19 cellular contexts compared by ENCODE assay signal in genomic region chr12:14810167-14810952, GRCh38. TPM values are rescaled to one million over a fixed set of nuclear protein-coding genes. Genes with fewer than 3 reads are reported as not detected.
DNase-seq lines count a peak whose midpoint lies in the region; ATAC-seq, FAIRE-seq and TF ChIP-seq lines count a peak whose summit lies in the region.
"Had no signal": no experiment of that assay in that cellular context is flagged by ENCODE, and none has a peak within 500 bp of the region (broad histone marks: within the 10 kb centered on the region; RNA-seq: fewer than 3 reads in every experiment).

No MANE protein-coding gene starts in this region.

- H4K8ac ChIP-seq in mesenchymal stem cell (ENCODE audit: low read length), result no peak overlapping the region

- H3K4me3 ChIP-seq in lower lobe of right lung, result no peak overlapping the region
- H3K4me3 ChIP-seq in mesenchymal stem cell (ENCODE audit: insufficient read depth in 1 of 2, low read depth in 1 of 2, low read length in 2 of 2), result no peak overlapping the region
- H3K4me3 ChIP-seq: SJSA1 had no signal

- no peak overlapping the region for H2BK120ac ChIP-seq in mesenchymal stem cell (ENCODE audit: low read depth, low read length)

- H3K4me1 Mint-ChIP-seq in stimulated activated naive CD8-positive, alpha-beta T cell treated with anti-CD3 and anti-CD28 coated beads, Interleukin-15, amount 100 ng/mL, for 72 hours, result peaks cover 22% of the 10 kb centered on the region
- H3K4me1 Mint-ChIP-seq in activated B cell treated with CpG ODN at 0.5 μM for 24 hours, result peaks cover 20% of the 10 kb centered on the region

- H3K18ac ChIP-seq in mesenchymal stem cell (ENCODE audit: low read depth in 1 of 2, low read length in 2 of 2), result no peak overlapping the region

- H3K4me1 ChIP-seq in lower lobe of right lung (peaks cover 11% of the 10 kb centered on the region), mesenchymal stem cell (ENCODE audit: control insufficient read depth, insufficient read depth, low read depth, low read length) (no peaks in the 10 kb centered on the region)
- H3K4me1 ChIP-seq: SJSA1 had no signal

- H3K9me3 ChIP-seq in lower lobe of right lung (no peaks in the 10 kb centered on the region), mesenchymal stem cell (ENCODE audit: control insufficient read depth, low read length) (no peaks in the 10 kb centered on the region)
- H3K9me3 ChIP-seq: SJSA1 had no signal

- no peak overlapping the region for H3K23ac ChIP-seq in mesenchymal stem cell (ENCODE audit: low read length in 2 of 2)

- H2BK12ac ChIP-seq in mesenchymal stem cell (ENCODE audit: low read length in 2 of 2), result no peak overlapping the region

- POLR2A ChIA-PET in activated B cell treated with CpG ODN at 0.5 μM for 24 hours (lab: Charles Lee), result interaction anchor here (0.6 to 1.6 kb wide), 3 partner anchors 36 to 39 kb away, joined by 3 to 6 read pairs (median 6); a partner anchor contains a TSS

- no peak overlapping the region for H3K14ac ChIP-seq in mesenchymal stem cell (ENCODE audit: low read length in 2 of 2)

- no peak for TF ChIP-seq POLR2A in H54 (IDR thresholded peaks at IDR 0.05; ENCODE audit: low read depth, low read length)

- no peak overlapping the region for H3K27ac Mint-ChIP-seq in stimulated activated naive CD8-positive, alpha-beta T cell treated with anti-CD3 and anti-CD28 coated beads, Interleukin-15, amount 100 ng/mL, for 72 hours
- H3K27ac Mint-ChIP-seq in activated B cell treated with CpG ODN at 0.5 μM for 24 hours, result peak overlapping the region; percentile 42
- H3K27ac Mint-ChIP-seq: HFFc6 had no signal

- 79% methylated on average over 2 of the region's 5 CpGs for WGBS in mesenchymal stem cell

- no peak overlapping the region for H3K27ac ChIP-seq in lower lobe of right lung
- no peak overlapping the region for H3K27ac ChIP-seq in substantia nigra (ENCODE audit: low read depth, low read length, poor library complexity, severe bottlenecking)
- no peak overlapping the region for H3K27ac ChIP-seq in mesenchymal stem cell (ENCODE audit: low read length, poor library complexity, severe bottlenecking)
- H3K27ac ChIP-seq: RWPE1, SJSA1 had no signal

- no peak overlapping the region for H2AFZ ChIP-seq in mesenchymal stem cell (ENCODE audit: low read depth, low read length)

- H3K9me3 Mint-ChIP-seq in stimulated activated naive CD8-positive, alpha-beta T cell treated with anti-CD3 and anti-CD28 coated beads, Interleukin-15, amount 100 ng/mL, for 72 hours, result no peaks in the 10 kb centered on the region
- no peaks in the 10 kb centered on the region for H3K9me3 Mint-ChIP-seq in activated B cell treated with CpG ODN at 0.5 μM for 24 hours
- H3K9me3 Mint-ChIP-seq: CD8-positive, alpha-beta memory T cell; HFFc6 had no signal

- DNase-seq in stimulated activated naive CD8-positive, alpha-beta T cell treated with anti-CD3 and anti-CD28 coated beads, Interleukin-15, Interleukin-2, amounts not matched to agents 100 U/mL and 50 U/mL, for 24 hours, result no peak
- DNase-seq in stimulated activated naive CD8-positive, alpha-beta T cell treated with anti-CD3 and anti-CD28 coated beads, Interleukin-15, amount 100 ng/mL, for 72 hours, result no peak
- DNase-seq in activated B cell treated with CpG ODN at 0.5 μM for 24 hours (no peak), lower lobe of right lung (no peak), substantia nigra (lab: John Stamatoyannopoulos, UW) (no peak), mesenchymal stem cell (no peak), H54 (ENCODE audit: insufficient read length, low spot score) (no peak)
- no peak for DNase-seq in activated CD8-positive, alpha-beta memory T cell treated with anti-CD3 and anti-CD28 coated beads, Interleukin-2, amount 50 U/mL, for 4 hours
- DNase-seq: CD8-positive, alpha-beta memory T cell; GOT3; KG1; NCI-H187 treated with DMSO at 0.1 percent for 48 hours; NK-92 treated with Interleukin-12 subunit alpha and Interleukin-12 subunit beta, amount 100 ng/mL, for 24 hours had no signal

- CTCF ChIA-PET in activated B cell treated with CpG ODN at 0.5 μM for 24 hours (lab: Charles Lee), result interaction anchor here (1.0 to 2.5 kb wide), 2 partner anchors 87 to 186 kb away, joined by 3 to 13 read pairs; no protein-coding TSS in a partner anchor

- ATAC-seq in stimulated activated naive CD8-positive, alpha-beta T cell treated with anti-CD3 and anti-CD28 coated beads, Interleukin-15, Interleukin-2, amounts not matched to agents 100 U/mL and 50 U/mL, for 24 hours, result peak; percentile 59
- ATAC-seq in stimulated activated naive CD8-positive, alpha-beta T cell treated with anti-CD3 and anti-CD28 coated beads, Interleukin-15, amount 100 ng/mL, for 72 hours, result no peak
- ATAC-seq in activated B cell treated with CpG ODN at 0.5 μM for 24 hours (ENCODE audit: low read depth) (no peak), lower lobe of right lung (peak; percentile 83 to 94)

- FAIRE-seq in H54 (lab: Jason Lieb, UNC), result no peak

- intact Hi-C loops in activated B cell treated with CpG ODN at 0.5 μM for 24 hours (cut with micrococcal nuclease), result no loop called here
- intact Hi-C loops in lower lobe of right lung (cut with DNase I), result no loop called here

- no peaks in the 10 kb centered on the region for H3K36me3 Mint-ChIP-seq in activated B cell treated with CpG ODN at 0.5 μM for 24 hours (ENCODE audit: low read depth)

- H3K79me1 ChIP-seq in mesenchymal stem cell (replicated peaks; ENCODE audit: low read length, poor library complexity, severe bottlenecking), result peaks cover 2% of the 10 kb centered on the region

- H3K36me3 ChIP-seq in lower lobe of right lung, result no peaks in the 10 kb centered on the region
- no peaks in the 10 kb centered on the region for H3K36me3 ChIP-seq in mesenchymal stem cell (ENCODE audit: control insufficient read depth in 1 of 2, insufficient read depth in 2 of 2, low read depth in 1 of 2, low read length in 2 of 2)
- H3K36me3 ChIP-seq: SJSA1 had no signal

- H2BK15ac ChIP-seq in mesenchymal stem cell (ENCODE audit: low read depth, poor library complexity, severe bottlenecking), result no peak overlapping the region

- no peak overlapping the region for H2AK5ac ChIP-seq in mesenchymal stem cell (ENCODE audit: low read length, severe bottlenecking)

- no peak overlapping the region for H3K4ac ChIP-seq in mesenchymal stem cell (ENCODE audit: low read depth in 1 of 2, low read length in 2 of 2)

- TF ChIP-seq CTCF in activated B cell treated with CpG ODN at 0.5 μM for 24 hours (IDR thresholded peaks at IDR 0.05), result no peak
- no peak for TF ChIP-seq CTCF in lower lobe of right lung (IDR thresholded peaks at IDR 0.05)

- H3K27me3 ChIP-seq in lower lobe of right lung (ENCODE audit: low read depth), result no peaks in the 10 kb centered on the region
- H3K27me3 ChIP-seq in mesenchymal stem cell (ENCODE audit: control insufficient read depth in 1 of 2, insufficient read depth in 1 of 2, low read length in 2 of 2), result no peaks in the 10 kb centered on the region
- H3K27me3 ChIP-seq: SJSA1 had no signal

- H3K4me2 ChIP-seq in mesenchymal stem cell (ENCODE audit: low read length, poor library complexity, severe bottlenecking), result no peak overlapping the region

- H4K91ac ChIP-seq in mesenchymal stem cell (ENCODE audit: low read length), result no peak overlapping the region

- no peak overlapping the region for H3K9ac ChIP-seq in mesenchymal stem cell (ENCODE audit: low read length)

- H2BK5ac ChIP-seq in mesenchymal stem cell (ENCODE audit: low read depth, low read length, poor library complexity, severe bottlenecking), result no peak overlapping the region

- H3K27me3 Mint-ChIP-seq in stimulated activated naive CD8-positive, alpha-beta T cell treated with anti-CD3 and anti-CD28 coated beads, Interleukin-15, amount 100 ng/mL, for 72 hours, result no peaks in the 10 kb centered on the region
- H3K27me3 Mint-ChIP-seq in activated B cell treated with CpG ODN at 0.5 μM for 24 hours, result no peaks in the 10 kb centered on the region
- H3K27me3 Mint-ChIP-seq: CD8-positive, alpha-beta memory T cell had no signal

- no peak overlapping the region for H3K4me3 Mint-ChIP-seq in stimulated activated naive CD8-positive, alpha-beta T cell treated with anti-CD3 and anti-CD28 coated beads, Interleukin-15, amount 100 ng/mL, for 72 hours
- peak overlapping the region; percentile 13 for H3K4me3 Mint-ChIP-seq in activated B cell treated with CpG ODN at 0.5 μM for 24 hours
- H3K4me3 Mint-ChIP-seq: HFFc6 had no signal

RNA-seq across cellular contexts. Expression of gene SMCO3, which starts 3.6 kb away (rescaled TPM):
- total RNA-seq in activated B cell treated with CpG ODN at 0.5 μM for 24 hours (not detected in 2 replicates), lower lobe of right lung (0.68 TPM)
- 0.26 TPM for polyA plus RNA-seq in mesenchymal stem cell (2013, experiment 1 of 2)
- 0.19 TPM for polyA plus RNA-seq in mesenchymal stem cell (2013, experiment 2 of 2)
- total RNA-seq: CD8-positive, alpha-beta memory T cell; MCF 10A had no signal
- polyA plus RNA-seq: CD8-positive, alpha-beta memory T cell had no signal

RNA-seq across cellular contexts. Expression of gene C12orf60, which starts 6.9 kb away (rescaled TPM):
- total RNA-seq in activated B cell treated with CpG ODN at 0.5 μM for 24 hours, result 0.64 and 0.69 TPM in 2 replicates
- total RNA-seq in lower lobe of right lung, result 0.77 TPM
- 1.8 TPM for polyA plus RNA-seq in mesenchymal stem cell (2013, experiment 1 of 2)
- polyA plus RNA-seq in mesenchymal stem cell (2013, experiment 2 of 2), result 1.4 TPM

RNA-seq across cellular contexts. Expression of gene WBP11, which starts 7.1 kb away (rescaled TPM):
- 86.3 and 89.4 TPM in 2 replicates for total RNA-seq in activated B cell treated with CpG ODN at 0.5 μM for 24 hours
- 49.3 TPM for total RNA-seq in lower lobe of right lung
- 58.2 TPM for polyA plus RNA-seq in mesenchymal stem cell (2013, experiment 1 of 2)
- 50.6 TPM for polyA plus RNA-seq in mesenchymal stem cell (2013, experiment 2 of 2)

RNA-seq across cellular contexts. Expression of gene ART4, which starts 33.0 kb away (rescaled TPM):
- total RNA-seq in activated B cell treated with CpG ODN at 0.5 μM for 24 hours (not detected in 2 replicates), lower lobe of right lung (3.7 TPM)
- 0.04 TPM for polyA plus RNA-seq in mesenchymal stem cell (2013, experiment 1 of 2)
- polyA plus RNA-seq in mesenchymal stem cell (2013, experiment 2 of 2), result 0.03 TPM
- total RNA-seq: CD8-positive, alpha-beta memory T cell; Daoy; HFFc6; MCF 10A had no signal
- polyA plus RNA-seq: AG04450; CD8-positive, alpha-beta memory T cell had no signal

Comparison
In these comparisons a context has a peak if more than half of its experiments do, and no peak if none do; other contexts are left out.
1. ATAC-seq: peak in stimulated activated naive CD8-positive, alpha-beta T cell treated with anti-CD3 and anti-CD28 coated beads, Interleukin-15, Interleukin-2, amounts not matched to agents 100 U/mL and 50 U/mL, for 24 hours (single experiment) and lower lobe of right lung (2 of 2); none in stimulated activated naive CD8-positive, alpha-beta T cell treated with anti-CD3 and anti-CD28 coated beads, Interleukin-15, amount 100 ng/mL, for 72 hours (single experiment) and activated B cell treated with CpG ODN at 0.5 μM for 24 hours (single experiment).